In genomic region chr22:46796566-46797195, GRCh38 we compare ENCODE assay signal across 7 cellular contexts.
"Had no signal": no experiment of that assay in that cellular context is flagged by ENCODE, and none has a peak within 500 bp of the region (broad histone marks: within the 10 kb centered on the region; RNA-seq: fewer than 3 reads in every experiment).

No MANE protein-coding gene starts in this region.

- H3K27ac ChIP-seq: left ventricle myocardium inferior, stomach had no signal

- H3K9me3 ChIP-seq: esophagus squamous epithelium, left ventricle myocardium inferior, stomach had no signal

- H3K4me3 ChIP-seq: esophagus squamous epithelium, left ventricle myocardium inferior, stomach had no signal

- DNase-seq: activated naive CD4-positive, alpha-beta T cell treated with anti-CD3 and anti-CD28 coated beads, Interleukin-2, amount 50 U/mL, for 16 hours; amniotic stem cell; cerebellar nuclear complex; esophagus squamous epithelium; left ventricle myocardium inferior; stimulated activated CD4-positive, alpha-beta T cell treated with anti-CD3 and anti-CD28 coated beads, Interleukin-4, amount 100 ng/mL, for 4 hours; stomach had no signal

- H3K27me3 ChIP-seq: esophagus squamous epithelium, stomach had no signal
